In genomic region chr4:40924096-40924792, GRCh38 we compare ENCODE assay signal across 8 cellular contexts.
A peak's percentile ranks its signal among the peaks of the same experiment; 100 is the strongest.
DNase-seq lines count a peak whose midpoint lies in the region; ATAC-seq, FAIRE-seq and TF ChIP-seq lines count a peak whose summit lies in the region.

No MANE protein-coding gene starts in this region.

- H3K36me3 ChIP-seq in BJ (ENCODE audit: control insufficient read depth, insufficient read depth, low read length): no peaks in the 10 kb centered on the region
- no peaks in the 10 kb centered on the region for H3K36me3 ChIP-seq in pancreas

- no peak for FAIRE-seq in RCC 7860 (lab: Jason Lieb, UNC)
- no peak for FAIRE-seq in pancreas (lab: Jason Lieb, UNC)

- H3K4me3 ChIP-seq in BJ (ENCODE audit: low read depth, low read length) (no peak overlapping the region), fibroblast of villous mesenchyme (ENCODE audit: low read depth, low read length) (no peak overlapping the region), pancreas (no peak overlapping the region)

- no peaks in the 10 kb centered on the region for H3K27me3 ChIP-seq in BJ (ENCODE audit: control insufficient read depth, insufficient read depth, low read length)
- no peaks in the 10 kb centered on the region for H3K27me3 ChIP-seq in pancreas

- CTCF ChIA-PET in BJ (lab: Yijun Ruan, JAX): interaction anchor here (0.7 to 16.3 kb wide), 34 partner anchors 10 to 361 kb away, joined by 3 to 181 read pairs (median 5); partner anchors contain the start of gene APBB2

- peaks cover 0 to 10% (median 6%) of the 10 kb centered on the region in 3 donors for H3K4me1 ChIP-seq in pancreas

- intact Hi-C loops in pancreas (cut with DNase I): loop anchor here in 1 of 3 donors (10.0 kb wide), 1 partner anchor 291 kb away; the partner anchor contains the start of gene APBB2

- peak; percentile 94 for TF ChIP-seq CTCF in BJ (IDR thresholded peaks at IDR 0.05; ENCODE audit: insufficient read depth, low read depth, low read length)
- peak; percentile 95 for TF ChIP-seq CTCF in fibroblast of villous mesenchyme (IDR thresholded peaks at IDR 0.05; ENCODE audit: insufficient read depth, low read depth, low read length)
- TF ChIP-seq CTCF in pancreas (IDR thresholded peaks at IDR 0.05): peak; percentile 63 to 75 (median 68)

- ATAC-seq in GM19372 (IDR thresholded peaks at IDR 0.05; ENCODE audit: low read depth, unreplicated experiment): peak; percentile 76
- ATAC-seq in pancreas: peak; percentile 55 to 77 (median 72)

- DNase-seq in BJ (ENCODE audit: low read depth) (no peak), HuH-7.5 (ENCODE audit: low spot score) (peak; percentile 59), RCC 7860 (ENCODE audit: low spot score) (peak; percentile 28), fibroblast of villous mesenchyme (ENCODE audit: low read depth) (peak; percentile 59), pancreas (peak in 5 of 6 donors; percentile 39 to 87 (median 62)), ureter (ENCODE audit: low spot score) (peak; percentile 58)
- peak; percentile 51 for DNase-seq in activated T-helper 9 cell treated with anti-CD3 and anti-CD28 coated beads, Interleukin-2, amount 50 U/mL, for 16 hours (ENCODE audit: low read depth)

- H3K9me3 ChIP-seq in pancreas: no peaks in the 10 kb centered on the region

- POLR2A ChIA-PET in BJ (lab: Charles Lee): interaction anchor here (0.6 kb wide), 1 partner anchor 292 kb away, joined by 17 read pairs; no protein-coding TSS in a partner anchor

- H3K27ac ChIP-seq in pancreas: peak overlapping the region; percentile 3 to 71 (median 52)

- 78% methylated on average over 11 of the region's 11 CpGs for WGBS in pancreas, 2 donors
